1 cellular context compared by ENCODE assay signal in genomic region chr20:62209850-62210495, GRCh38.
TF ChIP-seq lines count a peak whose summit lies in the region.

No MANE protein-coding gene starts in this region.

TF ChIP-seq in K562, 482 proteins besides CTCF, POLR2A, EP300 and RAD21:
- peak; percentile 27; the same call in 1 of the 2 replicates for TF ChIP-seq ZBTB7A (IDR thresholded peaks at IDR 0.05; ENCODE audit: borderline replicate concordance, control insufficient read depth, low read depth, low read length)
- no peak for TF ChIP-seq ZNF134 (CRISPR knock-in tag; conservative IDR thresholded peaks at IDR 0.05)
- no peak for TF ChIP-seq ZNF395 (CRISPR knock-in tag; IDR thresholded peaks at IDR 0.05)
- TF ChIP-seq, protein P1, sequence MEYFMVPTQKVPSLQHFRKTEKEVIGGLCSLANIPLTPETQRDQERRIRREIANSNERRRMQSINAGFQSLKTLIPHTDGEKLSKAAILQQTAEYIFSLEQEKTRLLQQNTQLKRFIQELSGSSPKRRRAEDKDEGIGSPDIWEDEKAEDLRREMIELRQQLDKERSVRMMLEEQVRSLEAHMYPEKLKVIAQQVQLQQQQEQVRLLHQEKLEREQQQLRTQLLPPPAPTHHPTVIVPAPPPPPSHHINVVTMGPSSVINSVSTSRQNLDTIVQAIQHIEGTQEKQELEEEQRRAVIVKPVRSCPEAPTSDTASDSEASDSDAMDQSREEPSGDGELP (CRISPR knock-in tag; IDR thresholded peaks at IDR 0.05; ENCODE audit: borderline replicate concordance): no peak
